In genomic region chr15:22979069-22979698, GRCh38 we compare ENCODE assay signal across 8 cellular contexts. TPM values are rescaled to one million over a fixed set of nuclear protein-coding genes. Genes with fewer than 3 reads are reported as not detected.
A peak's percentile ranks its signal among the peaks of the same experiment; 100 is the strongest.
DNase-seq lines count a peak whose midpoint lies in the region; ATAC-seq and TF ChIP-seq lines count a peak whose summit lies in the region.

No MANE protein-coding gene starts in this region.

- H3K4ac ChIP-seq in IMR-90 (ENCODE audit: low read depth, low read length), result peak overlapping the region; percentile 77

- H4K91ac ChIP-seq in IMR-90 (ENCODE audit: insufficient read depth, low read depth, low read length), result no peak overlapping the region

- CTCF ChIA-PET in IMR-90 (lab: Yijun Ruan, JAX), result no interaction called here

- peaks cover 11% of the 10 kb centered on the region for H3K4me1 Mint-ChIP-seq in memory B cell
- H3K4me1 Mint-ChIP-seq in stimulated activated naive CD8-positive, alpha-beta T cell treated with anti-CD3 and anti-CD28 coated beads, Interleukin-15, Interleukin-2, amounts not matched to agents 100 ng/mL and 50 ng/mL, for 24 hours (ENCODE audit: low read depth), result peaks cover 12% of the 10 kb centered on the region

- H2AK5ac ChIP-seq in IMR-90 (ENCODE audit: low read depth, low read length), result peak overlapping the region; percentile 90

- in situ Hi-C loops in IMR-90 (cut with MboI; ENCODE audit: low sequenced_read_pairs), result no loop called here

- H3K9ac ChIP-seq in IMR-90 (ENCODE audit: low read depth, low read length), result peak overlapping the region; percentile 97

- peaks cover 50% of the 10 kb centered on the region for H4K20me1 ChIP-seq in IMR-90 (ENCODE audit: insufficient read depth, low read length)

- H3K27ac Mint-ChIP-seq in memory B cell, result peak overlapping the region; percentile 43
- peak overlapping the region; percentile 78 for H3K27ac Mint-ChIP-seq in stimulated activated naive CD8-positive, alpha-beta T cell treated with anti-CD3 and anti-CD28 coated beads, Interleukin-15, Interleukin-2, amounts not matched to agents 100 ng/mL and 50 ng/mL, for 24 hours

- no peaks in the 10 kb centered on the region for H3K9me3 ChIP-seq in IMR-90 (ENCODE audit: control insufficient read depth, insufficient read depth, low read length)
- H3K9me3 ChIP-seq in ectodermal cell (ENCODE audit: control insufficient read depth, low read length), result no peaks in the 10 kb centered on the region

- peak overlapping the region; percentile 22 for H2BK5ac ChIP-seq in IMR-90 (ENCODE audit: low read depth, low read length, poor library complexity, severe bottlenecking)

- H2AFZ ChIP-seq in IMR-90 (replicated peaks; ENCODE audit: low read length, poor library complexity), result peak overlapping the region; percentile 97

- dilution Hi-C loops in IMR-90 (cut with HindIII; ENCODE audit: low sequenced_read_pairs, unreplicated experiment), result no loop called here

- peak overlapping the region; percentile 80; the same call in 1 of the 2 replicates for H3K56ac ChIP-seq in IMR-90 (ENCODE audit: extremely low read depth, insufficient read depth, low read length)

- peak overlapping the region; percentile 59 for H3K14ac ChIP-seq in IMR-90 (replicated peaks; ENCODE audit: low read depth, low read length)

- peaks cover 3% of the 10 kb centered on the region for H3K27me3 Mint-ChIP-seq in memory B cell
- H3K27me3 Mint-ChIP-seq in stimulated activated naive CD8-positive, alpha-beta T cell treated with anti-CD3 and anti-CD28 coated beads, Interleukin-15, Interleukin-2, amounts not matched to agents 100 ng/mL and 50 ng/mL, for 24 hours, result peaks cover 20% of the 10 kb centered on the region

- TF ChIP-seq CTCF in IMR-90 (conservative IDR thresholded peaks at IDR 0.05; ENCODE audit: low read depth, low read length), result no peak
- TF ChIP-seq CTCF in WI38 (IDR thresholded peaks at IDR 0.05; ENCODE audit: low read depth, low read length), result no peak

- H3K4me2 ChIP-seq in IMR-90 (ENCODE audit: low read depth, low read length), result peak overlapping the region; percentile 96

- peak; percentile 45; the same call in 1 of the 2 replicates for TF ChIP-seq POLR2A in IMR-90 (IDR thresholded peaks at IDR 0.05; ENCODE audit: low read depth, low read length)

- H3K9me1 ChIP-seq in IMR-90 (ENCODE audit: insufficient read depth, low read length), result peaks cover 6% of the 10 kb centered on the region

- peak overlapping the region; percentile 96 for H3K4me3 Mint-ChIP-seq in memory B cell
- H3K4me3 Mint-ChIP-seq in stimulated activated naive CD8-positive, alpha-beta T cell treated with anti-CD3 and anti-CD28 coated beads, Interleukin-15, Interleukin-2, amounts not matched to agents 100 ng/mL and 50 ng/mL, for 24 hours, result peak overlapping the region; percentile 96

- H3K9me3 Mint-ChIP-seq in memory B cell, result no peaks in the 10 kb centered on the region
- no peaks in the 10 kb centered on the region for H3K9me3 Mint-ChIP-seq in stimulated activated naive CD8-positive, alpha-beta T cell treated with anti-CD3 and anti-CD28 coated beads, Interleukin-15, Interleukin-2, amounts not matched to agents 100 ng/mL and 50 ng/mL, for 24 hours

- no TSS peak for BruUV-seq in IMR-90 (replicated peaks; lab: Mats Ljungman, UMichigan)

- peak overlapping the region; percentile 24; the same call in 1 of the 2 replicates for H4K5ac ChIP-seq in IMR-90 (ENCODE audit: low read depth, low read length)

- no peak overlapping the region for H2BK120ac ChIP-seq in IMR-90 (ENCODE audit: low read depth, low read length)

- POLR2A ChIA-PET in IMR-90 (lab: Charles Lee; ENCODE audit: unreplicated experiment), result no interaction called here

- H3K18ac ChIP-seq in IMR-90 (ENCODE audit: low read depth, low read length), result no peak overlapping the region

- DNase-seq in ELF-1 (ENCODE audit: low read depth, low spot score) (peak; percentile 70), IMR-90 (peak; percentile 42), memory B cell (ENCODE audit: low spot score in 2 of 2) (peak in 1 of 2 donors; percentile 18), NCI-H2107 (lab: John Stamatoyannopoulos, UW) (no peak)

- ATAC-seq in GM21526 (IDR thresholded peaks at IDR 0.05; ENCODE audit: low FRiP score, unreplicated experiment), result peak; percentile 58
- ATAC-seq in IMR-90 (ENCODE audit: low read depth), result peak; percentile 44
- ATAC-seq in memory B cell (ENCODE audit: low read depth), result peak; percentile 80

- H3K36me3 ChIP-seq in IMR-90 (ENCODE audit: control insufficient read depth, insufficient read depth, low read length) (no peaks in the 10 kb centered on the region), ectodermal cell (ENCODE audit: control insufficient read depth, insufficient read depth, low read length) (no peaks in the 10 kb centered on the region)

- H2BK15ac ChIP-seq in IMR-90 (ENCODE audit: low read depth, low read length), result no peak overlapping the region

- H3K79me1 ChIP-seq in IMR-90 (ENCODE audit: low read depth in 1 of 2, low read length in 2 of 2), result peaks cover 3 to 30% of the 10 kb centered on the region in 2 experiments; a peak in 3 of 4 replicates

- H3K4me1 ChIP-seq in IMR-90 (ENCODE audit: control insufficient read depth, insufficient read depth, low read length) (peaks cover 2% of the 10 kb centered on the region), ectodermal cell (ENCODE audit: control insufficient read depth, insufficient read depth, low read length) (peaks cover 3% of the 10 kb centered on the region)

- intact Hi-C loops in IMR-90 (cut with micrococcal nuclease), result no loop called here

- peaks cover 2% of the 10 kb centered on the region for H3K36me3 Mint-ChIP-seq in memory B cell
- no peaks in the 10 kb centered on the region for H3K36me3 Mint-ChIP-seq in stimulated activated naive CD8-positive, alpha-beta T cell treated with anti-CD3 and anti-CD28 coated beads, Interleukin-15, Interleukin-2, amounts not matched to agents 100 ng/mL and 50 ng/mL, for 24 hours (ENCODE audit: low read depth)

- peak overlapping the region in 1 of 2 experiments; percentile 17; a peak in 1 of 4 replicates for H4K8ac ChIP-seq in IMR-90 (ENCODE audit: low read depth in 2 of 2, low read length in 2 of 2)

- H3K4me3 ChIP-seq in IMR-90 (ENCODE audit: insufficient read depth, low read depth, low read length) (peak overlapping the region; percentile 91), WI38 (ENCODE audit: low read depth, low read length) (peak overlapping the region; percentile 77), ectodermal cell (ENCODE audit: insufficient read depth, low read depth, low read length) (peak overlapping the region; percentile 69)

- 1% methylated on average over 43 of the region's 54 CpGs; no CpG with 5 or more reads in 1 of the 2 experiments for WGBS in IMR-90 (ENCODE audit: extremely low coverage in 2 of 2, insufficient read length in 1 of 2), 2 experiments
- WGBS in ectodermal cell, 2 experiments, result 1% methylated on average over 54 of the region's 54 CpGs

- peak overlapping the region; percentile 80 for H3K27ac ChIP-seq in IMR-90 (ENCODE audit: insufficient read depth, low read length)
- H3K27ac ChIP-seq in ectodermal cell (ENCODE audit: insufficient read depth, low read depth, low read length, poor library complexity, severe bottlenecking), result no peak overlapping the region

- peak overlapping the region; percentile 97 for H3K23ac ChIP-seq in IMR-90 (ENCODE audit: low read depth, low read length)

- no peak for TF ChIP-seq RAD21 in IMR-90 (IDR thresholded peaks at IDR 0.05; ENCODE audit: low read length)

- H3K27me3 ChIP-seq in IMR-90 (ENCODE audit: control insufficient read depth, insufficient read depth, low read length), result no peaks in the 10 kb centered on the region
- H3K27me3 ChIP-seq in ectodermal cell (ENCODE audit: control insufficient read depth, insufficient read depth, low read length, poor library complexity, severe bottlenecking), result peaks cover 34% of the 10 kb centered on the region

- peak overlapping the region; percentile 65 for H2AK9ac ChIP-seq in IMR-90 (replicated peaks; ENCODE audit: low read depth, low read length, poor library complexity)

- no peak overlapping the region for H2BK20ac ChIP-seq in IMR-90 (ENCODE audit: low read depth, low read length)

TF ChIP-seq in IMR-90, 13 proteins besides CTCF, POLR2A, EP300 and RAD21:
- TF ChIP-seq RCOR1 (IDR thresholded peaks at IDR 0.05; ENCODE audit: insufficient replicate concordance, low read length) (no peak), MAZ (IDR thresholded peaks at IDR 0.05; ENCODE audit: borderline replicate concordance, low read depth, low read length) (0 out of 2 replicates have a peak, but pooled peaks have one; percentile 7), NFE2L2 (IDR thresholded peaks at IDR 0.05; ENCODE audit: low read depth, low read length) (no peak), BHLHE40 (IDR thresholded peaks at IDR 0.05; ENCODE audit: low read depth, low read length) (0 out of 2 replicates have a peak, but pooled peaks have one; percentile 18), SMC3 (IDR thresholded peaks at IDR 0.05; ENCODE audit: low read depth, low read length) (no peak), CHD1 (IDR thresholded peaks at IDR 0.05; ENCODE audit: low read depth, low read length) (no peak), MAFK (IDR thresholded peaks at IDR 0.05; ENCODE audit: low read depth, low read length) (no peak), MXI1 (IDR thresholded peaks at IDR 0.05; ENCODE audit: borderline replicate concordance, low read depth, low read length) (peak; percentile 96)

RNA-seq across cellular contexts. Expression of gene CYFIP1, which starts 1.0 kb away (rescaled TPM):
- 144 and 163 TPM in 2 replicates for total RNA-seq in IMR-90 (2012; rRNA removed)
- polyA plus RNA-seq in IMR-90 (2012; rRNA removed), result 51.4 and 58.4 TPM in 2 replicates
- 57.6 and 73.1 TPM in 2 replicates for polyA plus RNA-seq in IMR-90 (2012; cell fraction: cytosol; rRNA removed)
- 66.3 and 101 TPM in 2 replicates for polyA plus RNA-seq in IMR-90 (2012; cell fraction: nucleus; rRNA removed; ENCODE audit: low replicate concordance)
- 107 TPM for polyA plus RNA-seq in ectodermal cell (2013, experiment 1 of 4)
- 105 TPM for polyA plus RNA-seq in ectodermal cell (2013, experiment 2 of 4)
- 78.0 TPM for polyA plus RNA-seq in ectodermal cell (2013, experiment 3 of 4)
- polyA plus RNA-seq in ectodermal cell (2013, experiment 4 of 4), result 85.4 TPM
